Comparison of ENCODE assay signal across 8 cellular contexts in the genomic region with DNA sequence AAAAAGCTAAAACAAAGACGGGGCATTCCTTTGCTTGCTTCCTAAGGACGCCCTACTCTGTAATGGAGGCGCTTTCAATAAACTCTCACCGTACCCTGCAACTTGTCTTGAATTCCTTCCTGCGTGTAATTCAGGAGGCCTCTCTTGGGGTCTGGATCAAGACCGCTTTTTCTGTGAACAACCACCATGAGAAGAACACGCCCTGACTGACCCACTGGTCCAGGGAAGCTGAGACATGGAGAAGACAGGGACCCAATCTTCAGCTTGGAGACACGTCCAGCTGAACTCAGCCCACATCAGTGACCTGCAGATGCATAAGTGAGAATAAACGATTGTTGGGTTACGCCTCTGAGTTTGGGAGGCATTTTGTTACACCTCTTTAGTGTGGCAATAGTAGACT. TPM values are rescaled to one million over a fixed set of nuclear protein-coding genes. Genes with fewer than 3 reads are reported as not detected.
DNase-seq lines count a peak whose midpoint lies in the region; ATAC-seq and TF ChIP-seq lines count a peak whose summit lies in the region.

No MANE protein-coding gene starts in this region.

- 96% methylated on average over 10 of the region's 10 CpGs for WGBS in hepatocyte (ENCODE audit: low lambda C conversion rate, missing lambda C conversion rate)

- H3K4me3 ChIP-seq in SU-DHL-6 (ENCODE audit: insufficient read depth, low read length, poor library complexity, severe bottlenecking): no peak overlapping the region
- H3K4me3 ChIP-seq in hepatocyte: no peak overlapping the region

- peak overlapping the region; percentile 79 for H3K9ac ChIP-seq in SU-DHL-6 (ENCODE audit: low read length)

- H3K9me2 ChIP-seq in SU-DHL-6 (replicated peaks; ENCODE audit: insufficient read depth, low read length) (no peaks in the 10 kb centered on the region), hepatocyte (replicated peaks; ENCODE audit: insufficient read depth) (no peaks in the 10 kb centered on the region)

- DNase-seq in T-helper 2 cell treated with Interferon-gamma antibody and Interleukin-4, amounts not matched to agents 5 μg/mL and 100 μg/mL, for 36 hours (ENCODE audit: low spot score): no peak
- DNase-seq in T-helper 2 cell: no peak
- DNase-seq in hepatocyte (ENCODE audit: low spot score): no peak
- no peak for DNase-seq in OCI-M2 (lab: John Stamatoyannopoulos, UW; ENCODE audit: unreplicated experiment)

- no peaks in the 10 kb centered on the region for H3K4me1 ChIP-seq in hepatocyte (ENCODE audit: insufficient read depth)

- H3K36me3 Mint-ChIP-seq in T-helper 2 cell treated with Interferon-gamma antibody and Interleukin-4, amounts not matched to agents 5 μg/mL and 100 μg/mL, for 36 hours (ENCODE audit: low read depth): peaks cover 8% of the 10 kb centered on the region
- peaks cover 6% of the 10 kb centered on the region for H3K36me3 Mint-ChIP-seq in stimulated activated memory B cell treated with anti-CD40 and anti-IgM and Interleukin-4, amounts not matched to agents 10 μg/mL and 1 μg/mL and 100 μg/mL, for 72 hours

- no peaks in the 10 kb centered on the region for H3K27me3 Mint-ChIP-seq in T-helper 2 cell treated with Interferon-gamma antibody and Interleukin-4, amounts not matched to agents 5 μg/mL and 100 μg/mL, for 36 hours (ENCODE audit: low read depth)
- no peaks in the 10 kb centered on the region for H3K27me3 Mint-ChIP-seq in stimulated activated memory B cell treated with anti-CD40 and anti-IgM and Interleukin-4, amounts not matched to agents 10 μg/mL and 1 μg/mL and 100 μg/mL, for 72 hours

- no peak overlapping the region for H3K27ac ChIP-seq in SU-DHL-6 (ENCODE audit: low read depth, low read length)
- no peak overlapping the region for H3K27ac ChIP-seq in hepatocyte

- H3K4me3 Mint-ChIP-seq in T-helper 2 cell treated with Interferon-gamma antibody and Interleukin-4, amounts not matched to agents 5 μg/mL and 100 μg/mL, for 36 hours: peak overlapping the region; percentile 99
- no peak overlapping the region for H3K4me3 Mint-ChIP-seq in stimulated activated memory B cell treated with anti-CD40 and anti-IgM and Interleukin-4, amounts not matched to agents 10 μg/mL and 1 μg/mL and 100 μg/mL, for 72 hours

- H3K4me2 ChIP-seq in SU-DHL-6 (ENCODE audit: low read depth, low read length, poor library complexity, severe bottlenecking): peak overlapping the region; percentile 84
- H3K4me2 ChIP-seq in hepatocyte: peak overlapping the region; percentile 88

- no peaks in the 10 kb centered on the region for H3K9me3 Mint-ChIP-seq in T-helper 2 cell treated with Interferon-gamma antibody and Interleukin-4, amounts not matched to agents 5 μg/mL and 100 μg/mL, for 36 hours
- no peaks in the 10 kb centered on the region for H3K9me3 Mint-ChIP-seq in stimulated activated memory B cell treated with anti-CD40 and anti-IgM and Interleukin-4, amounts not matched to agents 10 μg/mL and 1 μg/mL and 100 μg/mL, for 72 hours

- H3K36me3 ChIP-seq in SU-DHL-6 (ENCODE audit: low read length) (no peaks in the 10 kb centered on the region), hepatocyte (replicated peaks; ENCODE audit: insufficient read depth, low read depth) (no peaks in the 10 kb centered on the region)

- H3K9me3 ChIP-seq in SU-DHL-6 (ENCODE audit: insufficient read depth, low read length) (no peaks in the 10 kb centered on the region), hepatocyte (ENCODE audit: low read depth) (no peaks in the 10 kb centered on the region)

- H4K20me1 ChIP-seq in SU-DHL-6 (ENCODE audit: low read depth, low read length): no peaks in the 10 kb centered on the region
- H4K20me1 ChIP-seq in hepatocyte (ENCODE audit: insufficient read depth, poor library complexity, severe bottlenecking): no peaks in the 10 kb centered on the region

- H3K79me2 ChIP-seq in SU-DHL-6 (ENCODE audit: insufficient read depth, low read length) (peaks cover 16% of the 10 kb centered on the region), hepatocyte (no peaks in the 10 kb centered on the region)

- no peak overlapping the region for H3K27ac Mint-ChIP-seq in T-helper 2 cell treated with Interferon-gamma antibody and Interleukin-4, amounts not matched to agents 5 μg/mL and 100 μg/mL, for 36 hours
- peak overlapping the region; percentile 97 for H3K27ac Mint-ChIP-seq in stimulated activated memory B cell treated with anti-CD40 and anti-IgM and Interleukin-4, amounts not matched to agents 10 μg/mL and 1 μg/mL and 100 μg/mL, for 72 hours

- H3K4me1 Mint-ChIP-seq in T-helper 2 cell treated with Interferon-gamma antibody and Interleukin-4, amounts not matched to agents 5 μg/mL and 100 μg/mL, for 36 hours (ENCODE audit: low read depth): peaks cover 8% of the 10 kb centered on the region
- peaks cover 19% of the 10 kb centered on the region for H3K4me1 Mint-ChIP-seq in stimulated activated memory B cell treated with anti-CD40 and anti-IgM and Interleukin-4, amounts not matched to agents 10 μg/mL and 1 μg/mL and 100 μg/mL, for 72 hours

- no peak for TF ChIP-seq CTCF in SU-DHL-6 (IDR thresholded peaks at IDR 0.05; ENCODE audit: insufficient read depth, low read length, poor library complexity, severe bottlenecking)
- no peak for TF ChIP-seq CTCF in hepatocyte (IDR thresholded peaks at IDR 0.05; ENCODE audit: poor library complexity)

- no peak for ATAC-seq in stimulated activated memory B cell treated with anti-CD40 and anti-IgM and Interleukin-4, amounts not matched to agents 10 μg/mL and 1 μg/mL and 100 μg/mL, for 72 hours
- ATAC-seq in GM19324 (IDR thresholded peaks at IDR 0.05; ENCODE audit: low FRiP score, unreplicated experiment) (no peak), HG03196 (IDR thresholded peaks at IDR 0.05; ENCODE audit: unreplicated experiment) (no peak)

- H3K27me3 ChIP-seq in SU-DHL-6 (ENCODE audit: low read length) (no peaks in the 10 kb centered on the region), hepatocyte (no peaks in the 10 kb centered on the region)

- peak overlapping the region; percentile 85 for H2AFZ ChIP-seq in SU-DHL-6 (ENCODE audit: low read depth, low read length, severe bottlenecking)
- peak overlapping the region; percentile 99 for H2AFZ ChIP-seq in hepatocyte

- H3F3A ChIP-seq in SU-DHL-6 (ENCODE audit: insufficient read depth): peaks cover 14% of the 10 kb centered on the region

RNA-seq across cellular contexts. Expression of a gene that starts 7.8 kb away (rescaled TPM):
- total RNA-seq in hepatocyte: 179 and 184 TPM in 2 replicates
- 123 and 124 TPM in 2 replicates for polyA plus RNA-seq in hepatocyte

RNA-seq across cellular contexts. Expression of a gene that starts 42.9 kb away (rescaled TPM):
- total RNA-seq in hepatocyte: 19.3 and 28.1 TPM in 2 replicates
- 14.5 and 17.4 TPM in 2 replicates for polyA plus RNA-seq in hepatocyte
